ENCODE assay signal across 13 cellular contexts in genomic region chr11:334264-335033, GRCh38. TPM values are rescaled to one million over a fixed set of nuclear protein-coding genes. Genes with fewer than 3 reads are reported as not detected.
DNase-seq lines count a peak whose midpoint lies in the region; ATAC-seq, FAIRE-seq and TF ChIP-seq lines count a peak whose summit lies in the region.
"Had no signal": no experiment of that assay in that cellular context is flagged by ENCODE, and none has a peak within 500 bp of the region (broad histone marks: within the 10 kb centered on the region; RNA-seq: fewer than 3 reads in every experiment).

No MANE protein-coding gene starts in this region.

- no peaks in the 10 kb centered on the region for H3K27me3 Mint-ChIP-seq in chondrocyte (ENCODE audit: low read depth)
- H3K27me3 Mint-ChIP-seq: central memory CD8-positive, alpha-beta T cell had no signal

- H3K36me3 Mint-ChIP-seq in chondrocyte (ENCODE audit: low read depth), result no peaks in the 10 kb centered on the region

- no peak overlapping the region for H3K27ac Mint-ChIP-seq in chondrocyte (ENCODE audit: unreplicated experiment)

- intact Hi-C loops in left colon (cut with DNase I, micrococcal nuclease), result no loop called here

- no peak for ATAC-seq in left colon
- ATAC-seq: HCT116 had no signal

- H3K4me2 ChIP-seq in Loucy (ENCODE audit: low read depth, low read length, poor library complexity, severe bottlenecking) (peak overlapping the region; percentile 82), MM.1S (ENCODE audit: low read depth, low read length) (no peak overlapping the region)

- no peaks in the 10 kb centered on the region for H3K36me3 ChIP-seq in Loucy (ENCODE audit: insufficient read depth, low read length)
- no peaks in the 10 kb centered on the region for H3K36me3 ChIP-seq in MM.1S (replicated peaks; ENCODE audit: insufficient read depth, low read length)
- H3K36me3 ChIP-seq: Peyer's patch had no signal

- H3K9me3 ChIP-seq in Loucy (ENCODE audit: insufficient read depth, low read depth, low read length), result no peaks in the 10 kb centered on the region
- no peaks in the 10 kb centered on the region for H3K9me3 ChIP-seq in MM.1S (replicated peaks; ENCODE audit: insufficient read depth, low read length)
- H3K9me3 ChIP-seq: Peyer's patch had no signal

- H3F3A ChIP-seq in Loucy (ENCODE audit: low read depth) (peaks cover 31% of the 10 kb centered on the region), MM.1S (ENCODE audit: insufficient read depth, low read length) (peaks cover 9% of the 10 kb centered on the region)

- no peaks in the 10 kb centered on the region for H3K27me3 ChIP-seq in Loucy (ENCODE audit: insufficient read depth, low read length, poor library complexity, severe bottlenecking)
- peaks cover 89% of the 10 kb centered on the region for H3K27me3 ChIP-seq in MM.1S (replicated peaks; ENCODE audit: insufficient read depth, low read length)
- H3K27me3 ChIP-seq: Peyer's patch had no signal

- H2AFZ ChIP-seq in Loucy (ENCODE audit: low read length) (no peak overlapping the region), MM.1S (ENCODE audit: low read length) (no peak overlapping the region)

- no peak overlapping the region for H3K4me3 Mint-ChIP-seq in chondrocyte (ENCODE audit: unreplicated experiment)
- H3K4me3 Mint-ChIP-seq: central memory CD8-positive, alpha-beta T cell had no signal

- H4K20me1 ChIP-seq in Loucy (ENCODE audit: insufficient read depth, low read length, poor library complexity, severe bottlenecking) (no peaks in the 10 kb centered on the region), MM.1S (ENCODE audit: insufficient read depth, low read length) (no peaks in the 10 kb centered on the region)

- no peak overlapping the region for H3K27ac ChIP-seq in MM.1S (ENCODE audit: low read length)

- no peak for FAIRE-seq in HTR-8/SVneo (lab: Jason Lieb, UNC)
- FAIRE-seq: TTC549 had no signal

- DNase-seq in chondrocyte (ENCODE audit: low spot score) (peak; percentile 24), islet precursor cell (peak; percentile 83), skeletal muscle cell (ENCODE audit: low read depth) (peak; percentile 43), MM.1S (no peak), NCI-H774 (lab: John Stamatoyannopoulos, UW) (no peak), HTR-8/SVneo (ENCODE audit: insufficient read length, low spot score) (no peak), left colon (no peak)
- DNase-seq: NCI-H1048 had no signal

- H3K9me2 ChIP-seq in Loucy (replicated peaks; ENCODE audit: low read depth, low read length), result no peaks in the 10 kb centered on the region
- H3K9me2 ChIP-seq in MM.1S (replicated peaks; ENCODE audit: insufficient read depth, low read length), result no peaks in the 10 kb centered on the region

- H3K4me3 ChIP-seq in Loucy (ENCODE audit: low read length, poor library complexity, severe bottlenecking) (peak overlapping the region; percentile 21), skeletal muscle cell (ENCODE audit: low read depth, low read length) (no peak overlapping the region), MM.1S (ENCODE audit: low read length) (no peak overlapping the region)
- H3K4me3 ChIP-seq: Peyer's patch had no signal

- peaks cover 47% of the 10 kb centered on the region for H3K79me2 ChIP-seq in Loucy (ENCODE audit: insufficient read depth, low read length)
- no peaks in the 10 kb centered on the region for H3K79me2 ChIP-seq in MM.1S (ENCODE audit: low read length)

- H3K9ac ChIP-seq in Loucy (ENCODE audit: low read depth, low read length, poor library complexity, severe bottlenecking), result peak overlapping the region; percentile 96
- H3K9ac ChIP-seq in MM.1S (ENCODE audit: low read length), result no peak overlapping the region

- H3K4me1 ChIP-seq in Loucy (ENCODE audit: insufficient read depth, low read length, poor library complexity, severe bottlenecking) (peaks cover 66% of the 10 kb centered on the region), MM.1S (ENCODE audit: low read length) (peaks cover 31% of the 10 kb centered on the region)

- TF ChIP-seq CTCF in Loucy (conservative IDR thresholded peaks at IDR 0.05; ENCODE audit: low read length), result no peak
- TF ChIP-seq CTCF in chondrocyte (IDR thresholded peaks at IDR 0.05), result no peak
- TF ChIP-seq CTCF in MM.1S (IDR thresholded peaks at IDR 0.05; ENCODE audit: low read length), result no peak

- no peaks in the 10 kb centered on the region for H3K9me3 Mint-ChIP-seq in chondrocyte (ENCODE audit: low read depth)
- H3K9me3 Mint-ChIP-seq: central memory CD8-positive, alpha-beta T cell had no signal

- peaks cover 22% of the 10 kb centered on the region for H3K4me1 Mint-ChIP-seq in chondrocyte (ENCODE audit: low read depth)

RNA-seq across cellular contexts. Expression of gene IFITM3, which starts 13.8 kb away (rescaled TPM):
- total RNA-seq in chondrocyte (377 to 394 TPM (median 392 TPM) in 3 replicates), left colon (100 to 1,000 TPM; 118 to 136 TPM)

RNA-seq across cellular contexts. Expression of gene IFITM1, which starts 20.6 kb away (rescaled TPM):
- total RNA-seq in chondrocyte, result 1.0 to 3.3 TPM (median 1.6 TPM) in 3 replicates
- total RNA-seq in left colon, result 100 to 1,000 TPM in 1 of 2 donors, 10 to 100 TPM in 1; 85.6 to 127 TPM

RNA-seq across cellular contexts. Expression of gene IFITM2, which starts 26.8 kb away (rescaled TPM):
- 100 to 109 TPM (median 107 TPM) in 3 replicates for total RNA-seq in chondrocyte
- 100 to 1,000 TPM in 1 of 2 donors, 10 to 100 TPM in 1; 87.7 to 133 TPM for total RNA-seq in left colon

RNA-seq across cellular contexts. Expression of gene B4GALNT4, which starts 34.9 kb away (rescaled TPM):
- 37.0 to 39.1 TPM (median 37.2 TPM) in 3 replicates for total RNA-seq in chondrocyte
- total RNA-seq in left colon, result 1 to 10 TPM; 2.4 to 3.3 TPM

RNA-seq across cellular contexts. Expression of gene IFITM5, which starts 35.1 kb away (rescaled TPM):
- total RNA-seq in chondrocyte (not detected in 3 replicates), left colon (not detected)
- total RNA-seq: Peyer's patch had no signal

Comparison
In these comparisons a context has a peak if more than half of its experiments do, and no peak if none do; other contexts are left out.
1. DNase-seq: peak in chondrocyte (single experiment), islet precursor cell (single experiment) and skeletal muscle cell (single experiment); none in MM.1S (single experiment), NCI-H774 (single experiment), HTR-8/SVneo (single experiment) and left colon (0 of 2).
2. RNA of gene IFITM1, which starts 20.6 kb away (total RNA-seq): 85.6 to 127 TPM in left colon; 1.0 to 3.3 TPM in chondrocyte; every median in the first group is over 10 times any median in the second.